Comparison of ENCODE assay signal across 18 cellular contexts in the genomic region with DNA sequence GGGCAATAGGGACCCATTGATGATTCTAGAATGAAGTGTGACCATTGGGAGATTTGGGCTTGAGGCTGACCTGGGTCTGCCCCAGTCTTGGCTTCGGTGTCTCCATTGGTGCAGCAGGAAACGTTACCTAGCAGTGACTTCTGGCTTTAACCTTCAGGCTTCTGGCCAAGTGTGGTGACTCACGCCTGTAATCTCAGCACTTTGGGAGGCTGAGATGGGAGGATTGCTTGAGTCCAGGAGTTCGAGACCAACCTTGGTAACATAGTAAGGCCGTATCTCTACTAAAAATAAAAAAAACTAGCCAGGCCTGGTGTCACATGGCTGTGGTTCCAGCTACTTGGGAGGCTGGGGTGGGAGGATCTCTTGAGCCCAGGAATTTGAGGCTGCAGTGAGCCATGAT. TPM values are rescaled to one million over a fixed set of nuclear protein-coding genes. Genes with fewer than 3 reads are reported as not detected.
"Had no signal": no experiment of that assay in that cellular context is flagged by ENCODE, and none has a peak within 500 bp of the region (broad histone marks: within the 10 kb centered on the region; RNA-seq: fewer than 3 reads in every experiment).

No MANE protein-coding gene starts in this region.

- DNase-seq: activated CD4-positive, alpha-beta memory T cell treated with anti-CD3 and anti-CD28 coated beads, Interleukin-2, amount 10 ng/mL, durations not matched to agents 7 days and 5 days; activated naive CD4-positive, alpha-beta T cell; adrenal gland; endodermal cell; hypothalamus; kidney glomerular epithelial cell; lower lobe of right lung; posterior cingulate gyrus; stimulated activated CD4-positive, alpha-beta T cell treated with anti-CD3 and anti-CD28 coated beads, Interleukin-4, amount 100 ng/mL, for 4 hours; stomach; thyroid gland had no signal

- H3K9me3 Mint-ChIP-seq: activated CD4-positive, alpha-beta memory T cell treated with anti-CD3 and anti-CD28 coated beads, Interleukin-2, amount 10 ng/mL, durations not matched to agents 7 days and 5 days; central memory CD8-positive, alpha-beta T cell; endodermal cell; mesothelial cell of epicardium; T-helper 1 cell treated with Interleukin-12 subunit alpha and Interleukin-12 subunit beta and Interleukin-4 antibody, amounts not matched to agents 30 μg/mL and 1 μg/mL, for 36 hours had no signal

- H3K9me3 ChIP-seq: adrenal gland, lower lobe of right lung, stomach, thyroid gland had no signal

- H3K4me1 ChIP-seq: lower lobe of right lung had no signal

- ATAC-seq: activated CD4-positive, CD25-positive, alpha-beta regulatory T cell treated with anti-CD3 and anti-CD28 coated beads, Interleukin-2, amount 50 U/mL, for 24 hours; lower lobe of right lung had no signal

- H3K4me3 ChIP-seq: adrenal gland, lower lobe of right lung, skin epidermis, stomach, thyroid gland had no signal

- H3K27me3 ChIP-seq: adrenal gland, stomach, thyroid gland had no signal

- H3K36me3 Mint-ChIP-seq: mesothelial cell of epicardium had no signal

- FAIRE-seq: urothelium cell line had no signal

- H3K4me3 Mint-ChIP-seq: activated CD4-positive, alpha-beta memory T cell treated with anti-CD3 and anti-CD28 coated beads, Interleukin-2, amount 10 ng/mL, durations not matched to agents 7 days and 5 days; central memory CD8-positive, alpha-beta T cell; endodermal cell; mesothelial cell of epicardium; T-helper 1 cell treated with Interleukin-12 subunit alpha and Interleukin-12 subunit beta and Interleukin-4 antibody, amounts not matched to agents 30 μg/mL and 1 μg/mL, for 36 hours had no signal

- H3K36me3 ChIP-seq: adrenal gland, lower lobe of right lung, stomach, thyroid gland had no signal

- H3K4me1 Mint-ChIP-seq: endodermal cell, mesothelial cell of epicardium had no signal

- H3K27me3 Mint-ChIP-seq: activated CD4-positive, alpha-beta memory T cell treated with anti-CD3 and anti-CD28 coated beads, Interleukin-2, amount 10 ng/mL, durations not matched to agents 7 days and 5 days; central memory CD8-positive, alpha-beta T cell had no signal

- H3K27ac Mint-ChIP-seq: activated CD4-positive, alpha-beta memory T cell treated with anti-CD3 and anti-CD28 coated beads, Interleukin-2, amount 10 ng/mL, durations not matched to agents 7 days and 5 days; endodermal cell; mesothelial cell of epicardium; T-helper 1 cell treated with Interleukin-12 subunit alpha and Interleukin-12 subunit beta and Interleukin-4 antibody, amounts not matched to agents 30 μg/mL and 1 μg/mL, for 36 hours had no signal

- H3K27ac ChIP-seq: adrenal gland, lower lobe of right lung, skin epidermis, thyroid gland had no signal

RNA-seq across cellular contexts. Expression of a gene that starts 7.3 kb away (rescaled TPM):
- total RNA-seq: myocyte had no signal

RNA-seq across cellular contexts. Expression of a gene that starts 36.4 kb away (rescaled TPM):
- total RNA-seq: activated CD4-positive, alpha-beta memory T cell treated with anti-CD3 and anti-CD28 coated beads, Interleukin-2, amount 10 ng/mL, durations not matched to agents 7 days and 5 days; mesothelial cell of epicardium; myocyte had no signal
